ENCODE assay signal across 28 cellular contexts in genomic region chr2:9582624-9583023, GRCh38.
"Had no signal": no experiment of that assay in that cellular context is flagged by ENCODE, and none has a peak within 500 bp of the region (broad histone marks: within the 10 kb centered on the region; RNA-seq: fewer than 3 reads in every experiment).

No MANE protein-coding gene starts in this region.

- H3K9me3 ChIP-seq: ovary, psoas muscle, spleen, suprapubic skin, testis, tibial artery, transverse colon, upper lobe of right lung, uterus had no signal

- H3K9ac ChIP-seq: neural progenitor cell, parathyroid adenoma had no signal

- H3K36me3 ChIP-seq: ovary, uterus had no signal

- H3K27ac ChIP-seq: neural progenitor cell, ovary, parathyroid adenoma, psoas muscle, skin epidermis, spleen, suprapubic skin, testis, tibial artery, transverse colon, upper lobe of right lung, uterus had no signal

- ATAC-seq: natural killer cell; psoas muscle; right cardiac atrium; sciatic nerve; stimulated activated memory B cell treated with anti-CD40 and anti-IgM and Interleukin-4, amounts not matched to agents 10 μg/mL and 1 μg/mL and 100 μg/mL, for 72 hours; stimulated activated naive CD8-positive, alpha-beta T cell treated with anti-CD3 and anti-CD28 coated beads, Interleukin-15, amount 100 ng/mL, for 72 hours; stimulated activated naive CD8-positive, alpha-beta T cell treated with anti-CD3 and anti-CD28 coated beads, Interleukin-15, Interleukin-2, amounts not matched to agents 100 U/mL and 50 U/mL, for 24 hours; upper lobe of right lung had no signal

- H2AFZ ChIP-seq: neural progenitor cell, parathyroid adenoma had no signal

- H3K27me3 ChIP-seq: neural progenitor cell, ovary, spleen, suprapubic skin, testis, tibial artery, transverse colon, upper lobe of right lung, uterus had no signal

- H3K4me3 ChIP-seq: neural progenitor cell, ovary, psoas muscle, skin epidermis, smooth muscle cell, spleen, suprapubic skin, testis, tibial artery, transverse colon, upper lobe of right lung, uterus had no signal

- H3K4me1 ChIP-seq: neural progenitor cell, parathyroid adenoma, psoas muscle, spleen, transverse colon, uterus had no signal

- DNase-seq: natural killer cell; occipital lobe; ovary; posterior cingulate gyrus; psoas muscle; right cardiac atrium; spleen; stimulated activated CD4-positive, alpha-beta T cell treated with anti-CD3 and anti-CD28 coated beads, Interleukin-12 subunit alpha, Interleukin-12 subunit beta, amount 100 ng/mL, for 4 hours; stimulated activated CD4-positive, alpha-beta T cell treated with anti-CD3 and anti-CD28 coated beads, Interleukin-1b, Interleukin-23, amount 100 ng/mL, for 48 hours; stimulated activated CD4-positive, alpha-beta T cell treated with anti-CD3 and anti-CD28 coated beads, Interleukin-4, amount 100 ng/mL, for 1 hour; stimulated activated CD4-positive, alpha-beta T cell treated with anti-CD3 and anti-CD28 coated beads, Interleukin-4, amount 100 ng/mL, for 4 hours; stimulated activated CD8-positive, alpha-beta memory T cell treated with anti-CD3 and anti-CD28 coated beads, Interleukin-4, amount 100 ng/mL, for 48 hours; stimulated activated naive CD4-positive, alpha-beta T cell; stimulated activated naive CD8-positive, alpha-beta T cell treated with anti-CD3 and anti-CD28 coated beads, Interleukin-15, amount 100 ng/mL, for 72 hours; stimulated activated naive CD8-positive, alpha-beta T cell treated with anti-CD3 and anti-CD28 coated beads, Interleukin-15, Interleukin-2, amounts not matched to agents 100 U/mL and 50 U/mL, for 24 hours; substantia nigra; testis; tibial artery; transverse colon; upper lobe of right lung; uterus had no signal

- H3K4me2 ChIP-seq: neural progenitor cell, smooth muscle cell had no signal
